ENCODE assay signal across 8 cellular contexts in the genomic region with DNA sequence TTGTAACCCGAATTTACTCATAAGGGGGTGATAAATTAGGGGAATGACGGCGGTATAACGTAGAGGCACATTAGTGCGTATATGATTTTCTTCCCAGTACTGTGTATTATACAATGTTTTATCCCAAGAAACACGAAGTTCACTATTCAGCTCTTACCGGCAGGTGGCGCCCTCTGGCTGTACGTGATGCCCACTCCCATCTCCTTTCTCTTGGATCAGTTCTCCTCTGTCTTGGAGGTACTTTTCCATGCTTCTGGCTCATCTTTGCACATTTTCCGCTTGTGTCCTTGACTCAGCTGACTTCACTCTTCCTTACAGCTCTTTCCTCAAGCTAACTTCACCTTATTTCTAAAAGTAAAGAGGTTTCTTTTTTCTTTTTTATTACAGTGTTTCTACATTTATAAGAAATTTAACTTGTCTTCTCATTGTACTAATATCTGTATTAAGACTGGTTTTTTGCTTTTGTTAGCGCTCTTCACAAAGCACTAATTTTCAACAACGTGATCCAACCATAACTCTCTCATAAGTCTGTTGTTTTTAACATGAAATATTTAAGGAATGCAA. TPM values are rescaled to one million over a fixed set of nuclear protein-coding genes. Genes with fewer than 3 reads are reported as not detected.
A peak's percentile ranks its signal among the peaks of the same experiment; 100 is the strongest.
DNase-seq lines count a peak whose midpoint lies in the region; ATAC-seq, FAIRE-seq and TF ChIP-seq lines count a peak whose summit lies in the region.

No MANE protein-coding gene starts in this region.

- H3K4me1 ChIP-seq in small intestine (ENCODE audit: control insufficient read depth in 2 of 2, insufficient read depth in 1 of 2, low read depth in 1 of 2, low read length in 1 of 2) = no peaks in the 10 kb centered on the region

- WGBS in small intestine, 3 donors = 7 to 8% (median 8%) methylated on average over 12 of the region's 12 CpGs

- H3K9me3 ChIP-seq in small intestine (ENCODE audit: control insufficient read depth, low read depth) = no peaks in the 10 kb centered on the region

- peak; percentile 87 for TF ChIP-seq CTCF in astrocyte of the cerebellum (IDR thresholded peaks at IDR 0.05; ENCODE audit: low read depth, low read length, missing control alignments)

- H3K4me3 ChIP-seq in astrocyte of the cerebellum (ENCODE audit: low read depth, low read length) (no peak overlapping the region), small intestine (ENCODE audit: low read depth in 1 of 2, low read length in 2 of 2) (no peak overlapping the region)

- no peak for FAIRE-seq in small intestine (lab: Jason Lieb, UNC)

- in situ Hi-C loops in astrocyte of the cerebellum (cut with HindIII; ENCODE audit: low sequenced_read_pairs) = no loop called here

- no peak overlapping the region for H3K27ac ChIP-seq in small intestine (ENCODE audit: low read depth in 1 of 2, low read length in 1 of 2)

- DNase-seq in activated gamma-delta T cell treated with Interleukin-2 at 50 U/mL for 16 hours (peak; percentile 67), activated gamma-delta T cell (lab: John Stamatoyannopoulos, UW) (no peak), NCI-H146 treated with DMSO at 0.1 percent for 48 hours (lab: John Stamatoyannopoulos, UW; ENCODE audit: unreplicated experiment) (peak; percentile 75), T1000 (lab: John Stamatoyannopoulos, UW) (peak; percentile 54), astrocyte of the cerebellum (ENCODE audit: low read depth) (peak; percentile 39), hypothalamus (lab: John Stamatoyannopoulos, UW) (peak in 41 of 51 donors; percentile 15 to 89 (median 64)), small intestine (peak; percentile 81)

- H3K36me3 ChIP-seq in small intestine (ENCODE audit: control insufficient read depth in 2 of 2, insufficient read depth in 2 of 2, low read length in 2 of 2) = no peaks in the 10 kb centered on the region

- H3K27me3 ChIP-seq in small intestine (ENCODE audit: control insufficient read depth in 2 of 2, insufficient read depth in 2 of 2, low read length in 2 of 2) = no peaks in the 10 kb centered on the region

- ATAC-seq in HG03025 (IDR thresholded peaks at IDR 0.05; ENCODE audit: low FRiP score, unreplicated experiment) = no peak

RNA-seq across cellular contexts. Expression of a gene that starts 21.3 kb away (rescaled TPM):
- polyA plus RNA-seq in small intestine = 100 to 1,000 TPM; 152 to 218 (median 206) TPM

RNA-seq across cellular contexts. Expression of a gene that starts 21.7 kb away (rescaled TPM):
- polyA plus RNA-seq in small intestine = 100 to 1,000 TPM; 143 to 230 (median 227) TPM

RNA-seq across cellular contexts. Expression of a gene that starts 41.6 kb away (rescaled TPM):
- polyA plus RNA-seq in small intestine = 10 to 100 TPM in 2 of 3 donors, 1 to 10 TPM in 1; 3.8 to 29.9 (median 23.0) TPM
